Comparison of ENCODE assay signal across 8 cellular contexts in genomic region chr1:182299728-182300581, GRCh38.
DNase-seq lines count a peak whose midpoint lies in the region; ATAC-seq and TF ChIP-seq lines count a peak whose summit lies in the region.

No MANE protein-coding gene starts in this region.

- peak; percentile 16 for DNase-seq in activated CD4-positive, alpha-beta T cell treated with anti-CD3 and anti-CD28 coated beads for 48 hours
- DNase-seq in activated CD4-positive, alpha-beta T cell treated with anti-CD3 and anti-CD28 coated beads, Interleukin-2, amount 10 ng/mL, durations not matched to agents 7 days and 5 days, result no peak
- peak; percentile 45 for DNase-seq in left cardiac atrium
- DNase-seq in stomach, result peak; percentile 55
- no peak for DNase-seq in NCI-H526 treated with DMSO at 0.1 percent for 48 hours (lab: John Stamatoyannopoulos, UW)
- no peak for DNase-seq in posterior vena cava (ENCODE audit: low spot score)

- H3K27ac Mint-ChIP-seq in activated CD4-positive, alpha-beta T cell treated with anti-CD3 and anti-CD28 coated beads, Interleukin-2, amount 10 ng/mL, durations not matched to agents 7 days and 5 days, result no peak overlapping the region
- peak overlapping the region; percentile 67 for H3K27ac Mint-ChIP-seq in T-helper 1 cell treated with Interleukin-12 subunit alpha and Interleukin-12 subunit beta and Interleukin-4 antibody, amounts not matched to agents 30 μg/mL and 1 μg/mL, for 36 hours

- no peak for TF ChIP-seq CTCF in stomach (IDR thresholded peaks at IDR 0.05)

- H3K27ac ChIP-seq in stomach, result peak overlapping the region in 2 of 5 donors; percentile 25 to 29

- TF ChIP-seq EP300 in stomach (IDR thresholded peaks at IDR 0.05), result no peak

- TF ChIP-seq POLR2A in stomach (IDR thresholded peaks at IDR 0.05), result no peak

- no peaks in the 10 kb centered on the region for H3K36me3 Mint-ChIP-seq in activated CD4-positive, alpha-beta T cell treated with anti-CD3 and anti-CD28 coated beads, Interleukin-2, amount 10 ng/mL, durations not matched to agents 7 days and 5 days (ENCODE audit: low read depth)
- H3K36me3 Mint-ChIP-seq in T-helper 1 cell treated with Interleukin-12 subunit alpha and Interleukin-12 subunit beta and Interleukin-4 antibody, amounts not matched to agents 30 μg/mL and 1 μg/mL, for 36 hours (ENCODE audit: low read depth), result no peaks in the 10 kb centered on the region

- no peak overlapping the region for H3K4me3 ChIP-seq in stomach

- H3K4me1 ChIP-seq in stomach, result peaks cover 0 to 49% (median 37%) of the 10 kb centered on the region in 4 donors

- POLR2A ChIA-PET in activated CD4-positive, alpha-beta T cell treated with anti-CD3 and anti-CD28 coated beads, Interleukin-2, amount 10 ng/mL, durations not matched to agents 7 days and 5 days (lab: Charles Lee), result interaction anchor here (0.6 kb wide), 1 partner anchor 13 kb away, joined by 4 read pairs; no protein-coding TSS in a partner anchor

- no peak overlapping the region for H3K4me3 Mint-ChIP-seq in activated CD4-positive, alpha-beta T cell treated with anti-CD3 and anti-CD28 coated beads, Interleukin-2, amount 10 ng/mL, durations not matched to agents 7 days and 5 days
- peak overlapping the region; percentile 37 for H3K4me3 Mint-ChIP-seq in T-helper 1 cell treated with Interleukin-12 subunit alpha and Interleukin-12 subunit beta and Interleukin-4 antibody, amounts not matched to agents 30 μg/mL and 1 μg/mL, for 36 hours

- peak; percentile 50 to 60 for ATAC-seq in left cardiac atrium
- ATAC-seq in HG03460 (IDR thresholded peaks at IDR 0.05; ENCODE audit: unreplicated experiment), result no peak

- peaks cover 2% of the 10 kb centered on the region for H3K27me3 Mint-ChIP-seq in activated CD4-positive, alpha-beta T cell treated with anti-CD3 and anti-CD28 coated beads, Interleukin-2, amount 10 ng/mL, durations not matched to agents 7 days and 5 days
- peaks cover 4% of the 10 kb centered on the region for H3K27me3 Mint-ChIP-seq in T-helper 1 cell treated with Interleukin-12 subunit alpha and Interleukin-12 subunit beta and Interleukin-4 antibody, amounts not matched to agents 30 μg/mL and 1 μg/mL, for 36 hours (ENCODE audit: low read depth)

- no peaks in the 10 kb centered on the region for H3K27me3 ChIP-seq in stomach

- intact Hi-C loops in left cardiac atrium (cut with DNase I), result loop anchor here (5.0 to 10.0 kb wide), 2 partner anchors 97 to 155 kb away; no protein-coding TSS in a partner anchor
- intact Hi-C loops in stomach (cut with DNase I; ENCODE audit: low total_unique reads), result loop anchor here (10.0 kb wide), 1 partner anchor 95 kb away; the partner anchor contains the start of gene GLUL
- intact Hi-C loops in posterior vena cava (cut with DNase I), result loop anchor here in 1 of 2 donors (10.0 kb wide), 2 partner anchors 95 to 155 kb away; partner anchors contain the start of gene GLUL

- 39 to 71% (median 46%) methylated on average over 3 of the region's 3 CpGs for WGBS in stomach, 5 donors

- peaks cover 34% of the 10 kb centered on the region for H3K4me1 Mint-ChIP-seq in activated CD4-positive, alpha-beta T cell treated with anti-CD3 and anti-CD28 coated beads, Interleukin-2, amount 10 ng/mL, durations not matched to agents 7 days and 5 days
- peaks cover 29% of the 10 kb centered on the region for H3K4me1 Mint-ChIP-seq in T-helper 1 cell treated with Interleukin-12 subunit alpha and Interleukin-12 subunit beta and Interleukin-4 antibody, amounts not matched to agents 30 μg/mL and 1 μg/mL, for 36 hours (ENCODE audit: low read depth)

- no peaks in the 10 kb centered on the region for H3K9me3 ChIP-seq in stomach

- CTCF ChIA-PET in activated CD4-positive, alpha-beta T cell treated with anti-CD3 and anti-CD28 coated beads, Interleukin-2, amount 10 ng/mL, durations not matched to agents 7 days and 5 days (lab: Charles Lee), result interaction anchor here (0.6 to 1.4 kb wide), 10 partner anchors 9 to 215 kb away, joined by 3 to 5 read pairs (median 3); no protein-coding TSS in a partner anchor

- no peaks in the 10 kb centered on the region for H3K36me3 ChIP-seq in stomach

- no peaks in the 10 kb centered on the region for H3K9me3 Mint-ChIP-seq in activated CD4-positive, alpha-beta T cell treated with anti-CD3 and anti-CD28 coated beads, Interleukin-2, amount 10 ng/mL, durations not matched to agents 7 days and 5 days
- H3K9me3 Mint-ChIP-seq in T-helper 1 cell treated with Interleukin-12 subunit alpha and Interleukin-12 subunit beta and Interleukin-4 antibody, amounts not matched to agents 30 μg/mL and 1 μg/mL, for 36 hours, result no peaks in the 10 kb centered on the region

Comparison
In these comparisons a context has a peak if more than half of its experiments do, and no peak if none do; other contexts are left out.
1. DNase-seq: peak in activated CD4-positive, alpha-beta T cell treated with anti-CD3 and anti-CD28 coated beads for 48 hours (single experiment), left cardiac atrium (single experiment) and stomach (single experiment); none in activated CD4-positive, alpha-beta T cell treated with anti-CD3 and anti-CD28 coated beads, Interleukin-2, amount 10 ng/mL, durations not matched to agents 7 days and 5 days (single experiment), NCI-H526 treated with DMSO at 0.1 percent for 48 hours (single experiment) and posterior vena cava (single experiment).